ENCODE assay signal across 6 cellular contexts in genomic region chr10:47472072-47472471, GRCh38. TPM values are rescaled to one million over a fixed set of nuclear protein-coding genes. Genes with fewer than 3 reads are reported as not detected.
"Had no signal": no experiment of that assay in that cellular context is flagged by ENCODE, and none has a peak within 500 bp of the region (broad histone marks: within the 10 kb centered on the region; RNA-seq: fewer than 3 reads in every experiment).

No MANE protein-coding gene starts in this region.

RNA-seq across cellular contexts. Expression of gene ANXA8, which starts 11.8 kb away (rescaled TPM):
- total RNA-seq: LHCN-M2, NCI-H460 had no signal

RNA-seq across cellular contexts. Expression of gene FAM25G, which starts 19.4 kb away (rescaled TPM):
- total RNA-seq: activated CD4-positive, alpha-beta memory T cell treated with anti-CD3 and anti-CD28 coated beads, Interleukin-2, amount 10 ng/mL, durations not matched to agents 7 days and 5 days; activated CD8-positive, alpha-beta memory T cell treated with anti-CD3 and anti-CD28 coated beads, Interleukin-2, amount 10 ng/mL, durations not matched to agents 7 days and 5 days; LHCN-M2; NCI-H460; RPMI7951; SK-MEL-5 had no signal
